In the genomic region with DNA sequence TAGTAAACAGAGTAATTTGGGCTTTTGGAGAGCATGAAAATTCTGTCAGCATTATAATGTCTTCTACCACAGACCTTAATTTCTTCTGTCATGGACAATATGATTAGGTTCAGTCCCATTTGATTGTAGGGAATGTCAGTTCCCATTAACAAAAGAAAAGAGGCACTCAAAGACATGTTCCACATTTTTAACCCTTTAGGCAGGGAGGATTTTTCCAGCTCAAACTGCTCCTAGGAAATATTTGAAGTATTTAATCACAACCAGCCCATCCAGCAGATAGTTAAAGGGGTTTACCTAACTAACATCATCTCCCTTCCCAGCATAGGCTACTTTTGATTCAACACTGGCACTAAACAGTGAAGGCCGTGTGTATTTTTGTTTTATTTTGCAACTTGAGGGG, we compare ENCODE assay signal across 23 cellular contexts.
A peak's percentile ranks its signal among the peaks of the same experiment; 100 is the strongest.
DNase-seq lines count a peak whose midpoint lies in the region; ATAC-seq and TF ChIP-seq lines count a peak whose summit lies in the region.
"Had no signal": no experiment of that assay in that cellular context is flagged by ENCODE, and none has a peak within 500 bp of the region (broad histone marks: within the 10 kb centered on the region; RNA-seq: fewer than 3 reads in every experiment).

No MANE protein-coding gene starts in this region.

- peaks cover 63% of the 10 kb centered on the region for H3K4me1 Mint-ChIP-seq in GM23338
- peaks cover 33% of the 10 kb centered on the region for H3K4me1 Mint-ChIP-seq in brain

- no peak overlapping the region for H2AFZ ChIP-seq in GM23338

- peaks cover 16% of the 10 kb centered on the region for H4K20me1 ChIP-seq in GM23338 (replicated peaks; ENCODE audit: insufficient read depth)

- H3K36me3 ChIP-seq in GM23338 (ENCODE audit: insufficient read depth) (peaks cover 29% of the 10 kb centered on the region), iPS-18a (ENCODE audit: control insufficient read depth, low read depth, low read length) (peaks cover 22% of the 10 kb centered on the region)
- H3K36me3 ChIP-seq: BE2C had no signal

- no peak overlapping the region for H3K9ac ChIP-seq in iPS-18a (ENCODE audit: low read length)

- H3K4me3 ChIP-seq in GM23338: peak overlapping the region; percentile 65
- peak overlapping the region; percentile 8 for H3K4me3 ChIP-seq in iPS-18a (ENCODE audit: low read length)
- H3K4me3 ChIP-seq: SK-N-MC had no signal

- no peaks in the 10 kb centered on the region for H3K27me3 ChIP-seq in GM23338 (ENCODE audit: insufficient read depth)
- no peaks in the 10 kb centered on the region for H3K27me3 ChIP-seq in iPS-18a (ENCODE audit: control insufficient read depth, insufficient read depth, low read length)
- H3K27me3 ChIP-seq: BE2C had no signal

- H3K27ac Mint-ChIP-seq in GM23338 (peak overlapping the region; percentile 86), brain (peak overlapping the region in 2 of 5 experiments; percentile 70 to 77)

- no peaks in the 10 kb centered on the region for H3K9me3 ChIP-seq in iPS-18a (ENCODE audit: control insufficient read depth, low read depth, low read length)
- H3K9me3 ChIP-seq: BE2C had no signal

- DNase-seq in GM23338 (ENCODE audit: low spot score) (peak; percentile 56), retina (peak; percentile 50), NCI-H187 treated with DMSO at 0.1 percent for 48 hours (lab: John Stamatoyannopoulos, UW) (no peak), hepatic stellate cell (ENCODE audit: low spot score) (no peak), NOMO-1 treated with dmso at 0.1 percent for 144 hours (lab: John Stamatoyannopoulos, UW; ENCODE audit: unreplicated experiment) (no peak)
- DNase-seq: 8988T, ACHN, BE2C, Calu3, DMS79 treated with DMSO at 0.1 percent for 48 hours, H7, KBM-7, MV-4-11, NCI-H1105, NCI-H1436 treated with DMSO at 0.1 percent for 48 hours, NCI-H1930, NCI-H2107, NCI-H524 treated with DMSO at 0.1 percent for 48 hours, NCI-H82, SIG-M5 had no signal

- TF ChIP-seq CTCF in GM23338 (conservative IDR thresholded peaks at IDR 0.05; ENCODE audit: low read depth in 2 of 2) (no peak), brain (conservative IDR thresholded peaks at IDR 0.05) (no peak)

- H3K4me3 Mint-ChIP-seq in GM23338 (peak overlapping the region; percentile 41; the same call in 2 of the 3 replicates), brain (peak overlapping the region in 3 of 5 experiments; percentile 26 to 73 (median 31))

- H3K9me3 Mint-ChIP-seq in GM23338 (no peaks in the 10 kb centered on the region), brain (no peaks in the 10 kb centered on the region)

- ATAC-seq in GM23338: peak; percentile 42; the same call in 2 of the 3 replicates

- peak overlapping the region; percentile 68; the same call in 1 of the 2 replicates for H3K27ac ChIP-seq in GM23338 (ENCODE audit: low read depth)
- no peak overlapping the region for H3K27ac ChIP-seq in iPS-18a (ENCODE audit: low read length)
- H3K27ac ChIP-seq: SK-N-MC had no signal

- peaks cover 63% of the 10 kb centered on the region for H3K79me2 ChIP-seq in GM23338 (replicated peaks; ENCODE audit: insufficient read depth)

- peaks cover 15% of the 10 kb centered on the region; the same call in 2 of the 3 replicates for H3K36me3 Mint-ChIP-seq in GM23338 (ENCODE audit: low read depth)
- H3K36me3 Mint-ChIP-seq in brain: no peaks in the 10 kb centered on the region

- no peaks in the 10 kb centered on the region for H3F3A ChIP-seq in GM23338 (replicated peaks; ENCODE audit: low read depth)

- no peaks in the 10 kb centered on the region; the same call in 1 of the 2 replicates for H3K9me2 ChIP-seq in GM23338 (ENCODE audit: insufficient read depth)

- H3K4me2 ChIP-seq in GM23338: peak overlapping the region; percentile 72

- H3K27me3 Mint-ChIP-seq in GM23338 (ENCODE audit: insufficient read depth, low read depth, poor library complexity) (peaks cover 10% of the 10 kb centered on the region), brain (peaks cover 14% of the 10 kb centered on the region)

- peaks cover 45% of the 10 kb centered on the region for H3K4me1 ChIP-seq in GM23338 (ENCODE audit: insufficient read depth)
- H3K4me1 ChIP-seq in iPS-18a (ENCODE audit: control insufficient read depth, low read depth, low read length): peaks cover 22% of the 10 kb centered on the region
- H3K4me1 ChIP-seq: BE2C had no signal

TF ChIP-seq in GM23338, 12 proteins besides CTCF, POLR2A, EP300 and RAD21:
- TF ChIP-seq ZNF462 (CRISPR knock-in tag; IDR thresholded peaks at IDR 0.05) (no peak), STAT1 (IDR thresholded peaks at IDR 0.05; ENCODE audit: unreplicated experiment) (no peak), JUNB (IDR thresholded peaks at IDR 0.05; ENCODE audit: unreplicated experiment) (no peak), EZH2phosphoT487 (IDR thresholded peaks at IDR 0.05; ENCODE audit: unreplicated experiment) (no peak), ZNF114 (CRISPR knock-in tag; IDR thresholded peaks at IDR 0.05) (no peak), ZNF331 (CRISPR knock-in tag; IDR thresholded peaks at IDR 0.05; ENCODE audit: low read depth) (no peak), EZH2 (IDR thresholded peaks at IDR 0.05; ENCODE audit: low read depth, unreplicated experiment) (no peak)
- TF ChIP-seq, protein P1, sequence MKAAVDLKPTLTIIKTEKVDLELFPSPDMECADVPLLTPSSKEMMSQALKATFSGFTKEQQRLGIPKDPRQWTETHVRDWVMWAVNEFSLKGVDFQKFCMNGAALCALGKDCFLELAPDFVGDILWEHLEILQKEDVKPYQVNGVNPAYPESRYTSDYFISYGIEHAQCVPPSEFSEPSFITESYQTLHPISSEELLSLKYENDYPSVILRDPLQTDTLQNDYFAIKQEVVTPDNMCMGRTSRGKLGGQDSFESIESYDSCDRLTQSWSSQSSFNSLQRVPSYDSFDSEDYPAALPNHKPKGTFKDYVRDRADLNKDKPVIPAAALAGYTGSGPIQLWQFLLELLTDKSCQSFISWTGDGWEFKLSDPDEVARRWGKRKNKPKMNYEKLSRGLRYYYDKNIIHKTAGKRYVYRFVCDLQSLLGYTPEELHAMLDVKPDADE (IDR thresholded peaks at IDR 0.05): no peak
TF ChIP-seq in GM23338: peak in this region for 0.

Comparison
In these comparisons a context has a peak if more than half of its experiments do, and no peak if none do; other contexts are left out.
1. DNase-seq: peak in GM23338 (single experiment) and retina (single experiment); none in NCI-H187 treated with DMSO at 0.1 percent for 48 hours (single experiment), hepatic stellate cell (single experiment) and NOMO-1 treated with dmso at 0.1 percent for 144 hours (single experiment).